In genomic region chr4:138909605-138910004, GRCh38 we compare ENCODE assay signal across 23 cellular contexts.
DNase-seq lines count a peak whose midpoint lies in the region; ATAC-seq, FAIRE-seq and TF ChIP-seq lines count a peak whose summit lies in the region.
"Had no signal": no experiment of that assay in that cellular context is flagged by ENCODE, and none has a peak within 500 bp of the region (broad histone marks: within the 10 kb centered on the region; RNA-seq: fewer than 3 reads in every experiment).

No MANE protein-coding gene starts in this region.

- no peak for FAIRE-seq in GM12891 (lab: Jason Lieb, UNC)

- H3K4me1 ChIP-seq in esophagus muscularis mucosa = peaks cover 19 to 34% (median 30%) of the 10 kb centered on the region in 4 donors
- peaks cover 28 to 30% (median 28%) of the 10 kb centered on the region in 4 donors for H3K4me1 ChIP-seq in upper lobe of left lung

- H3K4me3 Mint-ChIP-seq in activated T-helper 2 cell treated with anti-CD3 and anti-CD28 coated beads, Interferon-gamma antibody, Interleukin-2, Interleukin-4, amounts not matched to agents 10 μg/mL and 5 μg/mL and 100 μg/mL, durations not matched to agents 14 hours and 24 hours and 36 hours (ENCODE audit: low read depth) = no peak overlapping the region
- H3K4me3 Mint-ChIP-seq: activated T-cell treated with anti-CD3 and anti-CD28 coated beads, Interleukin-2, amount 50 U/mL, for 72 hours; nephron had no signal

- no peaks in the 10 kb centered on the region for H3K4me1 Mint-ChIP-seq in activated T-helper 2 cell treated with anti-CD3 and anti-CD28 coated beads, Interferon-gamma antibody, Interleukin-2, Interleukin-4, amounts not matched to agents 10 μg/mL and 5 μg/mL and 100 μg/mL, durations not matched to agents 14 hours and 24 hours and 36 hours (ENCODE audit: low read depth)

- H3K27me3 ChIP-seq in esophagus muscularis mucosa = no peaks in the 10 kb centered on the region
- H3K27me3 ChIP-seq in upper lobe of left lung = no peaks in the 10 kb centered on the region

- no peak for TF ChIP-seq POLR2A in esophagus muscularis mucosa (IDR thresholded peaks at IDR 0.05; ENCODE audit: low read depth)
- no peak for TF ChIP-seq POLR2A in upper lobe of left lung (IDR thresholded peaks at IDR 0.05)
- no peak for TF ChIP-seq POLR2A in GM12891 (IDR thresholded peaks at IDR 0.05; ENCODE audit: low read depth, low read length)

- peaks cover 4% of the 10 kb centered on the region for H3K27me3 Mint-ChIP-seq in activated T-helper 2 cell treated with anti-CD3 and anti-CD28 coated beads, Interferon-gamma antibody, Interleukin-2, Interleukin-4, amounts not matched to agents 10 μg/mL and 5 μg/mL and 100 μg/mL, durations not matched to agents 14 hours and 24 hours and 36 hours (ENCODE audit: low read depth)

- H3K27ac Mint-ChIP-seq in activated T-helper 2 cell treated with anti-CD3 and anti-CD28 coated beads, Interferon-gamma antibody, Interleukin-2, Interleukin-4, amounts not matched to agents 10 μg/mL and 5 μg/mL and 100 μg/mL, durations not matched to agents 14 hours and 24 hours and 36 hours = no peak overlapping the region
- H3K27ac Mint-ChIP-seq: activated T-cell treated with anti-CD3 and anti-CD28 coated beads, Interleukin-2, amount 50 U/mL, for 72 hours had no signal

- intact Hi-C loops in esophagus muscularis mucosa (cut with DNase I) = no loop called here
- intact Hi-C loops in activated T-helper 2 cell treated with anti-CD3 and anti-CD28 coated beads, Interferon-gamma antibody, Interleukin-2, Interleukin-4, amounts not matched to agents 10 μg/mL and 5 μg/mL and 100 μg/mL, durations not matched to agents 14 hours and 24 hours and 36 hours (cut with micrococcal nuclease) = no loop called here

- DNase-seq in NCI-H510A treated with DMSO at 0.1 percent for 48 hours (lab: John Stamatoyannopoulos, UW) (peak; percentile 30), NCI-H510A (lab: John Stamatoyannopoulos, UW) (no peak), NCI-H748 treated with DMSO at 0.1 percent for 48 hours (lab: John Stamatoyannopoulos, UW) (peak; percentile 53), esophagus muscularis mucosa (ENCODE audit: extremely low spot score) (no peak), upper lobe of left lung (no peak), GM12891 (ENCODE audit: insufficient read length, low spot score) (no peak), putamen (ENCODE audit: low spot score) (no peak)
- DNase-seq in activated T-helper 2 cell treated with anti-CD3 and anti-CD28 coated beads, Interferon-gamma antibody, Interleukin-2, Interleukin-4, amounts not matched to agents 10 μg/mL and 5 μg/mL and 100 μg/mL, durations not matched to agents 14 hours and 24 hours and 36 hours (ENCODE audit: low spot score) = no peak
- DNase-seq: ACHN; activated CD4-positive, alpha-beta T cell treated with anti-CD3 and anti-CD28 coated beads for 1 hour; activated naive CD4-positive, alpha-beta T cell treated with anti-CD3 and anti-CD28 coated beads, Interleukin-2, amount 50 U/mL, for 16 hours; activated T-cell treated with anti-CD3 and anti-CD28 coated beads, Interleukin-2, amount 50 U/mL, for 72 hours; anterior cingulate cortex; C1 segment of cervical spinal cord; central memory CD4-positive, alpha-beta T cell; EL; HCEC 1CT; head of caudate nucleus; MM.1S; NCI-H524 treated with DMSO at 0.1 percent for 48 hours; SW 1271 had no signal

- no peaks in the 10 kb centered on the region for H3K36me3 Mint-ChIP-seq in activated T-helper 2 cell treated with anti-CD3 and anti-CD28 coated beads, Interferon-gamma antibody, Interleukin-2, Interleukin-4, amounts not matched to agents 10 μg/mL and 5 μg/mL and 100 μg/mL, durations not matched to agents 14 hours and 24 hours and 36 hours (ENCODE audit: low read depth)

- H3K9me3 ChIP-seq in esophagus muscularis mucosa = no peaks in the 10 kb centered on the region
- no peaks in the 10 kb centered on the region for H3K9me3 ChIP-seq in upper lobe of left lung

- H3K27ac ChIP-seq in esophagus muscularis mucosa (replicated peaks in 1 of 4) (peak overlapping the region; percentile 73 to 82 (median 76)), upper lobe of left lung (peak overlapping the region in 3 of 4 donors; percentile 76 to 81 (median 77))

- 96% methylated on average over 3 of the region's 3 CpGs for WGBS in esophagus muscularis mucosa
- WGBS in upper lobe of left lung, 2 donors = 95 to 100% methylated on average over 3 of the region's 3 CpGs

- no peak for TF ChIP-seq EP300 in esophagus muscularis mucosa (IDR thresholded peaks at IDR 0.05)
- TF ChIP-seq EP300 in upper lobe of left lung (IDR thresholded peaks at IDR 0.05) = no peak

- ATAC-seq in upper lobe of left lung (ENCODE audit: low FRiP score in 2 of 2) = no peak
- ATAC-seq: activated T-cell treated with anti-CD3 and anti-CD28 coated beads, Interleukin-2, amount 50 U/mL, for 72 hours; left lobe of liver had no signal

- TF ChIP-seq CTCF in esophagus muscularis mucosa (IDR thresholded peaks at IDR 0.05) (no peak), upper lobe of left lung (IDR thresholded peaks at IDR 0.05) (no peak)

- H3K4me3 ChIP-seq in esophagus muscularis mucosa (no peak overlapping the region), upper lobe of left lung (no peak overlapping the region)

- H3K36me3 ChIP-seq in esophagus muscularis mucosa (no peaks in the 10 kb centered on the region), upper lobe of left lung (no peaks in the 10 kb centered on the region)

- H3K9me3 Mint-ChIP-seq in activated T-helper 2 cell treated with anti-CD3 and anti-CD28 coated beads, Interferon-gamma antibody, Interleukin-2, Interleukin-4, amounts not matched to agents 10 μg/mL and 5 μg/mL and 100 μg/mL, durations not matched to agents 14 hours and 24 hours and 36 hours = no peaks in the 10 kb centered on the region
- H3K9me3 Mint-ChIP-seq: activated T-cell treated with anti-CD3 and anti-CD28 coated beads, Interleukin-2, amount 50 U/mL, for 72 hours; nephron had no signal

TF ChIP-seq in GM12891, 5 proteins besides CTCF, POLR2A, EP300 and RAD21:
- TF ChIP-seq POU2F2 (IDR thresholded peaks at IDR 0.05; ENCODE audit: low read depth, low read length) (no peak), SPI1 (IDR thresholded peaks at IDR 0.05; ENCODE audit: low read depth, low read length) (no peak), PAX5 (IDR thresholded peaks at IDR 0.05; ENCODE audit: insufficient read depth, low read length, severe bottlenecking) (no peak), POLR2AphosphoS5 (IDR thresholded peaks at IDR 0.05; ENCODE audit: low read depth, low read length) (no peak), TAF1 (IDR thresholded peaks at IDR 0.05; ENCODE audit: low read depth, low read length) (no peak)
TF ChIP-seq in GM12891: peak in this region for 0.

Comparison
In these comparisons a context has a peak if more than half of its experiments do, and no peak if none do; other contexts are left out.
1. DNase-seq: peak in NCI-H510A treated with DMSO at 0.1 percent for 48 hours (single experiment) and NCI-H748 treated with DMSO at 0.1 percent for 48 hours (single experiment); none in NCI-H510A (single experiment), esophagus muscularis mucosa (single experiment), upper lobe of left lung (0 of 2), GM12891 (single experiment), putamen (single experiment) and activated T-helper 2 cell treated with anti-CD3 and anti-CD28 coated beads, Interferon-gamma antibody, Interleukin-2, Interleukin-4, amounts not matched to agents 10 μg/mL and 5 μg/mL and 100 μg/mL, durations not matched to agents 14 hours and 24 hours and 36 hours (single experiment).